Comparison of ENCODE assay signal across 8 cellular contexts in genomic region chr1:109282952-109283747, GRCh38.
DNase-seq lines count a peak whose midpoint lies in the region; ATAC-seq and TF ChIP-seq lines count a peak whose summit lies in the region.

TSS of gene PSRC1 (minus strand) at chr1:109283145.

- no peaks in the 10 kb centered on the region for H3K9me3 ChIP-seq in WERI-Rb-1 (ENCODE audit: severe bottlenecking)

- peak; percentile 99 for DNase-seq in AG08395 (ENCODE audit: low spot score)
- DNase-seq in NCI-H2227 (lab: John Stamatoyannopoulos, UW; ENCODE audit: unreplicated experiment) = peak; percentile 98
- DNase-seq in WERI-Rb-1 = peak; percentile 99
- DNase-seq in cardiac fibroblast (ENCODE audit: low read depth in 2 of 2) = peak; percentile 97 to 98
- peak; percentile 99 for DNase-seq in iPS-NIHi7 (ENCODE audit: extremely low spot score)
- peak; percentile 91 for DNase-seq in smooth muscle cell of the brain vasculature (ENCODE audit: low read depth, low spot score)

- H3K27ac ChIP-seq in WERI-Rb-1 = peak within 1 kb of the TSS; percentile 91

- H3K27me3 ChIP-seq in WERI-Rb-1 (ENCODE audit: insufficient read depth, low read depth, severe bottlenecking) = no peaks in the 10 kb centered on the region

- H3K4me3 ChIP-seq in WERI-Rb-1 (ENCODE audit: low read depth, low read length) (peak within 1 kb of the TSS; percentile 66), cardiac fibroblast (replicated peaks in 1 of 2; ENCODE audit: low read depth in 2 of 2, low read length in 2 of 2) (peak within 1 kb of the TSS; percentile 68 to 90)

- H3K36me3 ChIP-seq in WERI-Rb-1 = peaks cover 31% of the 10 kb centered on the region

- peak; percentile 82 for ATAC-seq in GM18873 (IDR thresholded peaks at IDR 0.05; ENCODE audit: low FRiP score, unreplicated experiment)
- peak; percentile 89 for ATAC-seq in HG03139 (IDR thresholded peaks at IDR 0.05; ENCODE audit: unreplicated experiment)

- TF ChIP-seq CTCF in WERI-Rb-1 (IDR thresholded peaks at IDR 0.05; ENCODE audit: low read depth, low read length) = peak; percentile 38
- peak; percentile 67 for TF ChIP-seq CTCF in cardiac fibroblast (IDR thresholded peaks at IDR 0.05; ENCODE audit: low read depth, low read length)

Comparison
In these comparisons a context has a peak if more than half of its experiments do, and no peak if none do; other contexts are left out.
1. Peak in every context shown above with its lines: DNase-seq, ATAC-seq, H3K4me3 ChIP-seq and H3K27ac ChIP-seq.